ENCODE assay signal across 9 cellular contexts in the genomic region with DNA sequence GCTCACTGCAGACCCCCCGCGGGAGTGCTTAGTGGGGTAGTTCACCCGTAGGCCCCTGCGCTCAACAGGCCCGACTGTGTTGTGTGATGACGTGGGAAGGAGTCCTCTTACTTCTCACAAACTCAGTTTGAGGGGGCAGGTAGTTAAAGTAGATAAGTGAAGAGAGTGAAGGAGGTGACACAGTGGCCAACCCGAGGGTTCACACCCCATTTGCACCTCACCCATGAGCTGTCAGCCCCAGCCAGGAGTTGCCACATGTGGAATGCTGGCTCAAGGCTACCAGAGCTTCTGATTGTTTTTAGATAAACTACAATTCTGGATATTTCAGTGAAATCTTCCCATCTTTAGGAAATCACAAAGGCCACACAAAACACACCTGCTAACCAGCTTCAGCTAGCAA.
"Had no signal": no experiment of that assay in that cellular context is flagged by ENCODE, and none has a peak within 500 bp of the region (broad histone marks: within the 10 kb centered on the region; RNA-seq: fewer than 3 reads in every experiment).

No MANE protein-coding gene starts in this region.

- H3K27ac ChIP-seq: GM23248 had no signal

- H3K4me1 Mint-ChIP-seq: GM23338 had no signal

- H3K36me3 ChIP-seq: HAP-1 had no signal

- H3K9ac ChIP-seq: GM23248 had no signal

- H3K9me3 Mint-ChIP-seq: GM23338, H9, HFFc6 had no signal

- ATAC-seq: GM23338, HCT116 had no signal

- DNase-seq: GM23248, GOT3, H7, H9, HCEC 1CT, HFFc6 had no signal

- H3K4me3 Mint-ChIP-seq: GM23338, H9, HFFc6 had no signal

- H3K4me2 ChIP-seq: GM23338 had no signal

- H3K4me3 ChIP-seq: GM23248, GM23338, HAP-1 had no signal

- H3K27ac Mint-ChIP-seq: GM23338, H9, HFFc6 had no signal

- H3K4me1 ChIP-seq: HAP-1 had no signal
